In genomic region chr4:64016893-64017292, GRCh38 we compare ENCODE assay signal across 28 cellular contexts.
"Had no signal": no experiment of that assay in that cellular context is flagged by ENCODE, and none has a peak within 500 bp of the region (broad histone marks: within the 10 kb centered on the region; RNA-seq: fewer than 3 reads in every experiment).

No MANE protein-coding gene starts in this region.

- H3K27me3 ChIP-seq: colonic mucosa, foreskin keratinocyte, gastroesophageal sphincter, heart left ventricle, hepatocyte had no signal

- H3K79me2 ChIP-seq: hepatocyte had no signal

- H3K4me3 Mint-ChIP-seq: dendritic cell treated with granulocyte-macrophage colony-stimulating factor and Interleukin-4, amounts not matched to agents 40 ng/mL and 50 ng/mL, for 4 days; effector memory CD8-positive, alpha-beta T cell; endodermal cell; immature natural killer cell; mesothelial cell of epicardium; naive B cell had no signal

- H2AFZ ChIP-seq: hepatocyte had no signal

- DNase-seq: colonic mucosa; cortex of kidney; effector CD8-positive, alpha-beta T cell; effector memory CD8-positive, alpha-beta T cell; endodermal cell; erythroblast; foreskin keratinocyte; hypothalamus; immature natural killer cell; islet precursor cell; kidney; kidney glomerular epithelial cell; left colon; left ventricle myocardium superior; lower lobe of right lung; mesenchymal stem cell; mucosa of descending colon; naive B cell had no signal

- H3K4me1 Mint-ChIP-seq: endodermal cell, immature natural killer cell, mesothelial cell of epicardium, naive B cell had no signal

- H3K4me1 ChIP-seq: colonic mucosa, foreskin keratinocyte, gastroesophageal sphincter, heart left ventricle, lower lobe of right lung had no signal

- H3K27me3 Mint-ChIP-seq: dendritic cell treated with granulocyte-macrophage colony-stimulating factor and Interleukin-4, amounts not matched to agents 40 ng/mL and 50 ng/mL, for 4 days; effector memory CD8-positive, alpha-beta T cell; naive B cell had no signal

- ATAC-seq: effector memory CD8-positive, alpha-beta T cell; esophagus mucosa; foreskin keratinocyte; gastroesophageal sphincter; left colon; left lobe of liver; left ventricle myocardium superior; lower lobe of right lung; mucosa of descending colon had no signal

- FAIRE-seq: endometrium, frontal cortex, kidney had no signal

- H3K4me2 ChIP-seq: hepatocyte had no signal

- H3K27ac ChIP-seq: colonic mucosa, epithelial cell of prostate, foreskin keratinocyte, gastroesophageal sphincter, heart left ventricle, hepatocyte, lower lobe of right lung had no signal

- H3K4me3 ChIP-seq: colonic mucosa, gastroesophageal sphincter, heart left ventricle, hepatocyte, lower lobe of right lung, mucosa of descending colon had no signal

- H3K36me3 Mint-ChIP-seq: immature natural killer cell, mesothelial cell of epicardium, naive B cell had no signal

- H3K27ac Mint-ChIP-seq: dendritic cell treated with granulocyte-macrophage colony-stimulating factor and Interleukin-4, amounts not matched to agents 40 ng/mL and 50 ng/mL, for 4 days; effector memory CD8-positive, alpha-beta T cell; endodermal cell; immature natural killer cell; mesothelial cell of epicardium; naive B cell had no signal

- H3K9me3 ChIP-seq: colonic mucosa had no signal

- H3K36me3 ChIP-seq: colonic mucosa, gastroesophageal sphincter, heart left ventricle, lower lobe of right lung had no signal
